Comparison of ENCODE assay signal across 1 cellular context in genomic region chr10:28459453-28460144, GRCh38.
TF ChIP-seq lines count a peak whose summit lies in the region.

No MANE protein-coding gene starts in this region.

TF ChIP-seq in H1, 55 proteins besides CTCF, POLR2A, EP300 and RAD21 (continued from another document):
- no peak for TF ChIP-seq CHD7 (IDR thresholded peaks at IDR 0.05; ENCODE audit: insufficient replicate concordance, low read length)
- no peak for TF ChIP-seq SIX5 (IDR thresholded peaks at IDR 0.05; ENCODE audit: low read depth, low read length)
- TF ChIP-seq TBP (IDR thresholded peaks at IDR 0.05; ENCODE audit: low read depth, low read length), result no peak
- peak; percentile 80 for TF ChIP-seq RBBP5 (IDR thresholded peaks at IDR 0.05; ENCODE audit: borderline replicate concordance, low read depth, low read length)
- TF ChIP-seq CHD1 (IDR thresholded peaks at IDR 0.05; ENCODE audit: low read depth, low read length), result no peak
- no peak for TF ChIP-seq EGR1 (IDR thresholded peaks at IDR 0.05; ENCODE audit: borderline replicate concordance, low read depth, low read length)
- no peak for TF ChIP-seq KDM1A (IDR thresholded peaks at IDR 0.05; ENCODE audit: borderline replicate concordance, low read length)
- TF ChIP-seq TAF1 (IDR thresholded peaks at IDR 0.05; ENCODE audit: low read depth, low read length), result no peak; the same call in 1 of the 2 replicates
- peak; percentile 49; the same call in 1 of the 2 replicates for TF ChIP-seq SP1 (IDR thresholded peaks at IDR 0.05; ENCODE audit: low read depth, low read length)
- TF ChIP-seq FOSL1 (IDR thresholded peaks at IDR 0.05; ENCODE audit: insufficient read depth, low read depth, low read length), result no peak
- no peak for TF ChIP-seq MAX (IDR thresholded peaks at IDR 0.05)
- no peak for TF ChIP-seq NANOG (IDR thresholded peaks at IDR 0.05; ENCODE audit: insufficient read depth, low read depth, low read length, poor library complexity, severe bottlenecking)
TF ChIP-seq in H1: peak in this region for 3.
